ENCODE assay signal across 8 cellular contexts in the genomic region with DNA sequence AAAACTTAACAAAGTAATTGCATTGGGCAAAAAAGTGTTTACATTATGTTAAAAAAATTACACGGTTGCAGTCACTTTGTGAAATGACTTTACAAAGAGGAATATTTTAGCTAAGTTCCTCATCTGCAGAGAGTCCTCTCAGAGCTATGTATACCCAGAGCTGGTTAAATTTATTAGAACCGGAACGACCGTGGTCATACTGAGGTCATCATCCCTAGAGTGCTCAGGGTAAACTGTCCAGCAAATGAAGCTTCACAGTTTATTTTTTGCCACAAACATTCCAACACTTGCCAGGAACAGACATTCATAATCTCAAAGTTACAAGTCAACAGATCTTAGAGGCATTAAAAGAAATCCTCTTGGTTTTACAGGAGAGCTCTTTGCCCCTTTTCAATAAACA. TPM values are rescaled to one million over a fixed set of nuclear protein-coding genes. Genes with fewer than 3 reads are reported as not detected.
DNase-seq lines count a peak whose midpoint lies in the region; ATAC-seq and TF ChIP-seq lines count a peak whose summit lies in the region.

No MANE protein-coding gene starts in this region.

- H3K4me1 Mint-ChIP-seq in CD8-positive, alpha-beta memory T cell = peaks cover 42 to 65% (median 60%) of the 10 kb centered on the region in 3 donors
- peaks cover 26 to 56% (median 50%) of the 10 kb centered on the region in 4 donors for H3K4me1 Mint-ChIP-seq in naive thymus-derived CD8-positive, alpha-beta T cell

- H3K4me2 ChIP-seq in MM.1S (ENCODE audit: low read depth, low read length) (peak overlapping the region; percentile 97; the same call in 1 of the 2 replicates), mammary epithelial cell (ENCODE audit: insufficient read depth, low read depth, low read length) (peak overlapping the region; percentile 98)

- no peak overlapping the region for H2AFZ ChIP-seq in MM.1S (ENCODE audit: low read length)
- peak overlapping the region; percentile 95 for H2AFZ ChIP-seq in mammary epithelial cell (ENCODE audit: low read depth, low read length)

- DNase-seq in CD8-positive, alpha-beta memory T cell = no peak
- no peak for DNase-seq in MM.1S
- DNase-seq in mammary epithelial cell = no peak
- DNase-seq in naive thymus-derived CD8-positive, alpha-beta T cell = no peak
- no peak for DNase-seq in DMS153 treated with DMSO at 0.1 percent for 48 hours (lab: John Stamatoyannopoulos, UW; ENCODE audit: unreplicated experiment)
- no peak for DNase-seq in NCI-H2081 (lab: John Stamatoyannopoulos, UW)

- intact Hi-C loops in mammary epithelial cell (cut with micrococcal nuclease) = no loop called here

- BruUV-seq in mammary epithelial cell (replicated peaks; lab: Mats Ljungman, UMichigan) = no TSS peak

- no peaks in the 10 kb centered on the region for H3K27me3 ChIP-seq in CD8-positive, alpha-beta memory T cell (ENCODE audit: insufficient read depth, low read length, poor library complexity, severe bottlenecking)
- H3K27me3 ChIP-seq in MM.1S (replicated peaks; ENCODE audit: insufficient read depth, low read length) = peaks cover 5% of the 10 kb centered on the region; the same call in 1 of the 2 replicates
- H3K27me3 ChIP-seq in mammary epithelial cell (ENCODE audit: insufficient read depth, low read length) = no peaks in the 10 kb centered on the region

- TF ChIP-seq CTCF in MM.1S (IDR thresholded peaks at IDR 0.05; ENCODE audit: low read length) (no peak), mammary epithelial cell (conservative IDR thresholded peaks at IDR 0.05 in 1 of 2, IDR thresholded peaks at IDR 0.05 in 1 of 2; ENCODE audit: extremely low read depth in 1 of 2, insufficient read depth in 1 of 2, low read depth in 1 of 2, low read length in 2 of 2) (no peak)

- H3K4me3 Mint-ChIP-seq in CD8-positive, alpha-beta memory T cell = peak overlapping the region; percentile 59 to 88 (median 86)
- peak overlapping the region; percentile 82 to 90 (median 87) for H3K4me3 Mint-ChIP-seq in naive thymus-derived CD8-positive, alpha-beta T cell

- H3K4me1 ChIP-seq in CD8-positive, alpha-beta memory T cell (ENCODE audit: insufficient read depth, low read length) = peaks cover 55% of the 10 kb centered on the region
- peaks cover 9% of the 10 kb centered on the region for H3K4me1 ChIP-seq in MM.1S (ENCODE audit: low read length)
- peaks cover 16% of the 10 kb centered on the region for H3K4me1 ChIP-seq in mammary epithelial cell (ENCODE audit: insufficient read depth, low read length)

- in situ Hi-C loops in mammary epithelial cell (cut with MboI; ENCODE audit: low sequenced_read_pairs in 2 of 2) = no loop called here

- H4K20me1 ChIP-seq in MM.1S (ENCODE audit: insufficient read depth, low read length) (no peaks in the 10 kb centered on the region), mammary epithelial cell (ENCODE audit: insufficient read depth, low read length) (no peaks in the 10 kb centered on the region)

- H3K79me2 ChIP-seq in MM.1S (ENCODE audit: low read length) = no peaks in the 10 kb centered on the region
- H3K79me2 ChIP-seq in mammary epithelial cell (ENCODE audit: insufficient read depth, low read length) = no peaks in the 10 kb centered on the region

- no peak overlapping the region for H3K4me3 ChIP-seq in CD8-positive, alpha-beta memory T cell (ENCODE audit: low read length)
- no peak overlapping the region for H3K4me3 ChIP-seq in MM.1S (ENCODE audit: low read length)
- peak overlapping the region in 1 of 3 experiments; percentile 67 for H3K4me3 ChIP-seq in mammary epithelial cell (replicated peaks in 1 of 3; ENCODE audit: insufficient read depth in 1 of 3, low read depth in 2 of 3, low read length in 3 of 3)

- no peak overlapping the region for H3K27ac ChIP-seq in CD8-positive, alpha-beta memory T cell (ENCODE audit: low read depth, low read length)
- H3K27ac ChIP-seq in MM.1S (ENCODE audit: low read length) (no peak overlapping the region), mammary epithelial cell (ENCODE audit: insufficient read depth, low read depth, low read length) (no peak overlapping the region)

- H3K9me3 ChIP-seq in CD8-positive, alpha-beta memory T cell (ENCODE audit: low read length) = no peaks in the 10 kb centered on the region
- H3K9me3 ChIP-seq in MM.1S (replicated peaks; ENCODE audit: insufficient read depth, low read length) (no peaks in the 10 kb centered on the region), mammary epithelial cell (replicated peaks; ENCODE audit: insufficient read depth, low read length) (no peaks in the 10 kb centered on the region)

- WGBS in mammary epithelial cell (ENCODE audit: low coverage, missing lambda C conversion rate) = 94% methylated on average over 4 of the region's 4 CpGs

- POLR2A ChIA-PET in CD8-positive, alpha-beta memory T cell (lab: Charles Lee) = interaction anchor here (1.1 kb wide), 1 partner anchor 89 kb away, joined by 4 read pairs; the partner anchor contains the start of gene MARCHF6
- POLR2A ChIA-PET in naive thymus-derived CD8-positive, alpha-beta T cell (lab: Charles Lee) = interaction anchor here (1.5 kb wide), 1 partner anchor 89 kb away, joined by 5 read pairs; the partner anchor contains the start of gene MARCHF6

- H3K36me3 Mint-ChIP-seq in CD8-positive, alpha-beta memory T cell = peaks cover 0 to 10% (median 5%) of the 10 kb centered on the region in 3 donors
- H3K36me3 Mint-ChIP-seq in naive thymus-derived CD8-positive, alpha-beta T cell = peaks cover 0 to 4% (median 0%) of the 10 kb centered on the region in 3 donors

- no peaks in the 10 kb centered on the region for H3K27me3 Mint-ChIP-seq in CD8-positive, alpha-beta memory T cell
- H3K27me3 Mint-ChIP-seq in naive thymus-derived CD8-positive, alpha-beta T cell = no peaks in the 10 kb centered on the region

- H3K9ac ChIP-seq in MM.1S (ENCODE audit: low read length) (no peak overlapping the region), mammary epithelial cell (ENCODE audit: insufficient read depth, low read length) (no peak overlapping the region)

- peak overlapping the region in 2 of 8 donors; percentile 31 to 43 for H3K27ac Mint-ChIP-seq in CD8-positive, alpha-beta memory T cell
- H3K27ac Mint-ChIP-seq in naive thymus-derived CD8-positive, alpha-beta T cell = peak overlapping the region in 3 of 10 donors; percentile 4 to 25 (median 21)

- no peak for ATAC-seq in naive thymus-derived CD8-positive, alpha-beta T cell
- no peak for ATAC-seq in GM18502 (IDR thresholded peaks at IDR 0.05; ENCODE audit: poor library complexity, unreplicated experiment)
- no peak for ATAC-seq in HG03469 (IDR thresholded peaks at IDR 0.05; ENCODE audit: unreplicated experiment)

- CTCF ChIA-PET in CD8-positive, alpha-beta memory T cell (lab: Charles Lee) = interaction anchor here (0.9 to 1.6 kb wide), 3 partner anchors 20 to 186 kb away, joined by 3 to 4 read pairs (median 4); no protein-coding TSS in a partner anchor
- CTCF ChIA-PET in mammary epithelial cell (lab: Charles Lee; ENCODE audit: low non-redundant PET) = interaction anchor here (0.7 kb wide), 1 partner anchor 78 kb away, joined by 5 read pairs; no protein-coding TSS in a partner anchor

- no peaks in the 10 kb centered on the region for H3K9me2 ChIP-seq in MM.1S (replicated peaks; ENCODE audit: insufficient read depth, low read length)

- H3F3A ChIP-seq in MM.1S (ENCODE audit: insufficient read depth, low read length) = peaks cover 14% of the 10 kb centered on the region

- H3K36me3 ChIP-seq in CD8-positive, alpha-beta memory T cell (ENCODE audit: insufficient read depth, low read length) = no peaks in the 10 kb centered on the region
- H3K36me3 ChIP-seq in MM.1S (replicated peaks; ENCODE audit: insufficient read depth, low read length) (no peaks in the 10 kb centered on the region), mammary epithelial cell (ENCODE audit: insufficient read depth, low read length) (no peaks in the 10 kb centered on the region)

- dilution Hi-C loops in mammary epithelial cell (cut with HindIII; ENCODE audit: low sequenced_read_pairs) = no loop called here

- peaks cover 0 to 3% (median 0%) of the 10 kb centered on the region in 5 donors for H3K9me3 Mint-ChIP-seq in CD8-positive, alpha-beta memory T cell
- peaks cover 0 to 4% (median 0%) of the 10 kb centered on the region in 9 donors for H3K9me3 Mint-ChIP-seq in naive thymus-derived CD8-positive, alpha-beta T cell

RNA-seq across cellular contexts. Expression of gene ROPN1L, which starts 0.9 kb away (rescaled TPM):
- under 1 TPM in 1 of 2 experiments, not detected in 1; 0.22 TPM for total RNA-seq in CD8-positive, alpha-beta memory T cell
- 2.9 TPM for polyA plus RNA-seq in CD8-positive, alpha-beta memory T cell
- under 1 TPM; 0.17 to 0.24 TPM for total RNA-seq in mammary epithelial cell
- polyA plus RNA-seq in mammary epithelial cell = 0.18 TPM
- not detected for polyA minus RNA-seq in mammary epithelial cell
- total RNA-seq in naive thymus-derived CD8-positive, alpha-beta T cell = under 1 TPM in 1 of 2 experiments, not detected in 1; 0.57 TPM
- 1 to 10 TPM; 1.0 to 1.7 (median 1.6) TPM for polyA plus RNA-seq in naive thymus-derived CD8-positive, alpha-beta T cell
